8 cellular contexts compared by ENCODE assay signal in genomic region chrX:68894142-68894512, GRCh38.
DNase-seq lines count a peak whose midpoint lies in the region; ATAC-seq, FAIRE-seq and TF ChIP-seq lines count a peak whose summit lies in the region.

No MANE protein-coding gene starts in this region.

- no peaks in the 10 kb centered on the region for H3K9me3 Mint-ChIP-seq in stimulated activated effector memory CD8-positive, alpha-beta T cell treated with anti-CD3 and anti-CD28 coated beads, Interleukin-12 subunit alpha, Interleukin-12 subunit beta, amount 100 ng/mL, for 72 hours

- H3K9me3 ChIP-seq in Peyer's patch (no peaks in the 10 kb centered on the region), endothelial cell of umbilical vein (replicated peaks; ENCODE audit: control insufficient read depth, insufficient read depth, low read length) (no peaks in the 10 kb centered on the region), mucosa of descending colon (no peaks in the 10 kb centered on the region), suprapubic skin (no peaks in the 10 kb centered on the region), BE2C (no peaks in the 10 kb centered on the region)

- BruUV-seq in endothelial cell of umbilical vein (replicated peaks; lab: Mats Ljungman, UMichigan), result TSS peak; percentile 25

- TF ChIP-seq EP300 in suprapubic skin (IDR thresholded peaks at IDR 0.05), result no peak

- no peak for DNase-seq in Peyer's patch
- DNase-seq in endothelial cell of umbilical vein (ENCODE audit: low read depth, low spot score), result peak; percentile 4
- peak in 1 of 3 donors; percentile 48 for DNase-seq in mucosa of descending colon
- DNase-seq in suprapubic skin (ENCODE audit: low spot score in 2 of 2), result no peak
- no peak for DNase-seq in stimulated activated effector memory CD8-positive, alpha-beta T cell treated with anti-CD3 and anti-CD28 coated beads, Interleukin-12 subunit alpha, Interleukin-12 subunit beta, amount 100 ng/mL, for 72 hours (ENCODE audit: low spot score in 2 of 2)
- no peak for DNase-seq in activated CD4-positive, alpha-beta T cell treated with anti-CD3 and anti-CD28 coated beads, Interleukin-2, amount 50 U/mL, for 1 hour
- DNase-seq in BE2C, result no peak

- H3K36me3 ChIP-seq in Peyer's patch (no peaks in the 10 kb centered on the region), endothelial cell of umbilical vein (ENCODE audit: control insufficient read depth in 2 of 2, extremely low read depth in 1 of 2, insufficient read depth in 2 of 2, low read length in 2 of 2) (no peaks in the 10 kb centered on the region), mucosa of descending colon (ENCODE audit: low read depth) (no peaks in the 10 kb centered on the region), suprapubic skin (no peaks in the 10 kb centered on the region), BE2C (no peaks in the 10 kb centered on the region)

- TF ChIP-seq POLR2A in Peyer's patch (IDR thresholded peaks at IDR 0.05) (no peak), endothelial cell of umbilical vein (IDR thresholded peaks at IDR 0.05; ENCODE audit: low read depth, low read length) (no peak), suprapubic skin (IDR thresholded peaks at IDR 0.05) (no peak)

- H3K9ac ChIP-seq in endothelial cell of umbilical vein (replicated peaks; ENCODE audit: extremely low read depth, insufficient read depth, low read length), result peak overlapping the region; percentile 39

- ATAC-seq in mucosa of descending colon (peak; percentile 44), GM18907 (IDR thresholded peaks at IDR 0.05; ENCODE audit: unreplicated experiment) (no peak)
- ATAC-seq in stimulated activated effector memory CD8-positive, alpha-beta T cell treated with anti-CD3 and anti-CD28 coated beads, Interleukin-12 subunit alpha, Interleukin-12 subunit beta, amount 100 ng/mL, for 72 hours, result no peak

- H3K27ac ChIP-seq in Peyer's patch (peak overlapping the region; percentile 38 to 88 (median 75)), endothelial cell of umbilical vein (ENCODE audit: insufficient read depth, low read depth, low read length) (peak overlapping the region; percentile 65), suprapubic skin (peak overlapping the region; percentile 79)

- H3K4me1 ChIP-seq in Peyer's patch, result peaks cover 0 to 19% (median 0%) of the 10 kb centered on the region in 4 donors
- H3K4me1 ChIP-seq in endothelial cell of umbilical vein (ENCODE audit: control insufficient read depth, extremely low read depth, insufficient read depth, low read length), result peaks cover 15% of the 10 kb centered on the region
- peaks cover 7% of the 10 kb centered on the region for H3K4me1 ChIP-seq in mucosa of descending colon (ENCODE audit: low read depth)
- H3K4me1 ChIP-seq in suprapubic skin, result peaks cover 28% of the 10 kb centered on the region
- H3K4me1 ChIP-seq in BE2C, result peaks cover 14% of the 10 kb centered on the region

- dilution Hi-C loops in endothelial cell of umbilical vein (cut with MboI; ENCODE audit: extremely low pct_ligation_motif_present, low sequenced_read_pairs), result no loop called here

- no peaks in the 10 kb centered on the region for H4K20me1 ChIP-seq in endothelial cell of umbilical vein (replicated peaks; ENCODE audit: control insufficient read depth, extremely low read depth, insufficient read depth, low read length)

- H3K79me2 ChIP-seq in endothelial cell of umbilical vein (ENCODE audit: control insufficient read depth, insufficient read depth, low read length), result no peaks in the 10 kb centered on the region

- intact Hi-C loops in endothelial cell of umbilical vein (cut with micrococcal nuclease), result loop anchor here (2.0 kb wide), 1 partner anchor 53 kb away; no protein-coding TSS in a partner anchor
- intact Hi-C loops in mucosa of descending colon (cut with DNase I, micrococcal nuclease), result no loop called here

- H3K4me3 Mint-ChIP-seq in stimulated activated effector memory CD8-positive, alpha-beta T cell treated with anti-CD3 and anti-CD28 coated beads, Interleukin-12 subunit alpha, Interleukin-12 subunit beta, amount 100 ng/mL, for 72 hours, result no peak overlapping the region

- peak; percentile 66 for FAIRE-seq in endothelial cell of umbilical vein (lab: Jason Lieb, UNC)

- H3K27ac Mint-ChIP-seq in stimulated activated effector memory CD8-positive, alpha-beta T cell treated with anti-CD3 and anti-CD28 coated beads, Interleukin-12 subunit alpha, Interleukin-12 subunit beta, amount 100 ng/mL, for 72 hours, result no peak overlapping the region

- no peaks in the 10 kb centered on the region for H3K4me1 Mint-ChIP-seq in stimulated activated effector memory CD8-positive, alpha-beta T cell treated with anti-CD3 and anti-CD28 coated beads, Interleukin-12 subunit alpha, Interleukin-12 subunit beta, amount 100 ng/mL, for 72 hours

- peak overlapping the region; percentile 82 for H2AFZ ChIP-seq in endothelial cell of umbilical vein (ENCODE audit: low read depth, low read length)

- H3K4me3 ChIP-seq in Peyer's patch, result peak overlapping the region in 1 of 4 donors; percentile 33
- no peak overlapping the region for H3K4me3 ChIP-seq in endothelial cell of umbilical vein (replicated peaks in 1 of 3; ENCODE audit: insufficient read depth in 1 of 3, low read depth in 1 of 3, low read length in 3 of 3)
- no peak overlapping the region for H3K4me3 ChIP-seq in mucosa of descending colon
- peak overlapping the region; percentile 24 for H3K4me3 ChIP-seq in suprapubic skin
- no peak overlapping the region for H3K4me3 ChIP-seq in BE2C (ENCODE audit: low read depth, low read length)

- no peaks in the 10 kb centered on the region for H3K9me1 ChIP-seq in endothelial cell of umbilical vein (replicated peaks; ENCODE audit: control insufficient read depth, extremely low read depth, insufficient read depth, low read length)

- TF ChIP-seq CTCF in Peyer's patch (IDR thresholded peaks at IDR 0.05) (no peak), endothelial cell of umbilical vein (IDR thresholded peaks at IDR 0.05; ENCODE audit: extremely low read depth in 1 of 2, insufficient read depth in 1 of 2, low read depth in 1 of 2, low read length in 2 of 2) (no peak), mucosa of descending colon (IDR thresholded peaks at IDR 0.05) (no peak), suprapubic skin (IDR thresholded peaks at IDR 0.05) (no peak), BE2C (IDR thresholded peaks at IDR 0.05; ENCODE audit: low read depth, low read length) (no peak)

- H3K27me3 ChIP-seq in Peyer's patch (no peaks in the 10 kb centered on the region), endothelial cell of umbilical vein (ENCODE audit: control insufficient read depth in 2 of 2, insufficient read depth in 2 of 2, low read length in 2 of 2) (peaks cover under 1 to 3% of the 10 kb centered on the region in 2 experiments), suprapubic skin (no peaks in the 10 kb centered on the region), BE2C (no peaks in the 10 kb centered on the region)

- WGBS in suprapubic skin, result 59% methylated on average over 6 of the region's 8 CpGs

- no peaks in the 10 kb centered on the region for H3K36me3 Mint-ChIP-seq in stimulated activated effector memory CD8-positive, alpha-beta T cell treated with anti-CD3 and anti-CD28 coated beads, Interleukin-12 subunit alpha, Interleukin-12 subunit beta, amount 100 ng/mL, for 72 hours

- CTCF ChIA-PET in endothelial cell of umbilical vein (lab: Charles Lee), result interaction anchor here (0.9 to 5.0 kb wide), 5 partner anchors 15 to 167 kb away, joined by 3 to 43 read pairs (median 6); partner anchors contain the start of gene EFNB1

- no peak overlapping the region for H3K4me2 ChIP-seq in endothelial cell of umbilical vein (ENCODE audit: insufficient read depth, low read length)

- POLR2A ChIA-PET in endothelial cell of umbilical vein (lab: Charles Lee), result interaction anchor here (2.6 kb wide), 1 partner anchor 65 kb away, joined by 36 read pairs; the partner anchor contains the start of gene EFNB1

TF ChIP-seq in endothelial cell of umbilical vein, 7 proteins besides CTCF, POLR2A, EP300 and RAD21:
- TF ChIP-seq FOS (IDR thresholded peaks at IDR 0.05; ENCODE audit: borderline replicate concordance, insufficient read depth, low read length), result no peak
- TF ChIP-seq GATA2 (IDR thresholded peaks at IDR 0.05; ENCODE audit: insufficient read depth, insufficient read length, low read depth, low read length), result no peak
- TF ChIP-seq MYC (IDR thresholded peaks at IDR 0.05; ENCODE audit: low read depth, low read length), result no peak
- TF ChIP-seq JUN (IDR thresholded peaks at IDR 0.05; ENCODE audit: borderline replicate concordance, insufficient read depth, insufficient read length, low read depth), result no peak
TF ChIP-seq in endothelial cell of umbilical vein: peak in this region for 0.
